In genomic region chr14:102084931-102085330, GRCh38 we compare ENCODE assay signal across 9 cellular contexts. TPM values are rescaled to one million over a fixed set of nuclear protein-coding genes. Genes with fewer than 3 reads are reported as not detected.
DNase-seq lines count a peak whose midpoint lies in the region; ATAC-seq and TF ChIP-seq lines count a peak whose summit lies in the region.
"Had no signal": no experiment of that assay in that cellular context is flagged by ENCODE, and none has a peak within 500 bp of the region (broad histone marks: within the 10 kb centered on the region; RNA-seq: fewer than 3 reads in every experiment).

No MANE protein-coding gene starts in this region.

- peak overlapping the region; percentile 83 for H3K4me3 ChIP-seq in GM23338
- H3K4me3 ChIP-seq in fibroblast of mammary gland (ENCODE audit: control insufficient read depth, low read depth, low read length) = peak overlapping the region; percentile 83
- peak overlapping the region; percentile 65 for H3K4me3 ChIP-seq in retinal pigment epithelial cell (ENCODE audit: low read length)

- H3K36me3 Mint-ChIP-seq in GM23338 (ENCODE audit: low read depth) = peaks cover 71% of the 10 kb centered on the region
- peaks cover 61% of the 10 kb centered on the region for H3K36me3 Mint-ChIP-seq in T-cell

- H4K20me1 ChIP-seq in GM23338 (replicated peaks; ENCODE audit: insufficient read depth) = peaks cover 54% of the 10 kb centered on the region

- H3K9me3 Mint-ChIP-seq in GM23338 (peaks cover 4% of the 10 kb centered on the region; the same call in 2 of the 3 replicates), T-cell (no peaks in the 10 kb centered on the region)

- H3K4me1 ChIP-seq in GM23338 (ENCODE audit: insufficient read depth) = peaks cover 46% of the 10 kb centered on the region

- TF ChIP-seq CTCF in GM23338 (conservative IDR thresholded peaks at IDR 0.05; ENCODE audit: low read depth in 2 of 2) (no peak), fibroblast of mammary gland (conservative IDR thresholded peaks at IDR 0.05; ENCODE audit: control insufficient read depth, insufficient read depth, low read depth, low read length) (no peak), retinal pigment epithelial cell (conservative IDR thresholded peaks at IDR 0.05; ENCODE audit: low read depth, low read length) (no peak)

- CTCF ChIA-PET in T-cell (lab: Charles Lee) = interaction anchor here in 1 of 2 donors (0.6 kb wide), 1 partner anchor 60 kb away, joined by 4 read pairs; no protein-coding TSS in a partner anchor

- no peak overlapping the region for H2AFZ ChIP-seq in GM23338

- H3K27me3 ChIP-seq in GM23338 (ENCODE audit: insufficient read depth) = no peaks in the 10 kb centered on the region

- no peaks in the 10 kb centered on the region for H3K9me2 ChIP-seq in GM23338 (ENCODE audit: insufficient read depth)

- peaks cover 58% of the 10 kb centered on the region for H3K36me3 ChIP-seq in GM23338 (ENCODE audit: insufficient read depth)

- POLR2A ChIA-PET in T-cell (lab: Charles Lee) = no interaction called here

- H3K27me3 Mint-ChIP-seq in GM23338 (ENCODE audit: insufficient read depth, low read depth, poor library complexity) (peaks cover 21% of the 10 kb centered on the region), T-cell (no peaks in the 10 kb centered on the region)

- peak overlapping the region; percentile 98 for H3K4me2 ChIP-seq in GM23338

- H3K4me3 Mint-ChIP-seq in GM23338 (peak overlapping the region; percentile 94), T-cell (peak overlapping the region; percentile 85 to 97 (median 94))

- H3K79me2 ChIP-seq in GM23338 (replicated peaks; ENCODE audit: insufficient read depth) = peaks cover 48% of the 10 kb centered on the region

- H3F3A ChIP-seq in GM23338 (replicated peaks; ENCODE audit: low read depth) = peaks cover 72% of the 10 kb centered on the region

- no peak overlapping the region for H3K27ac Mint-ChIP-seq in GM23338
- H3K27ac Mint-ChIP-seq in T-cell = peak overlapping the region; percentile 96 to 97

- H3K27ac ChIP-seq in GM23338 (ENCODE audit: low read depth) = peak overlapping the region; percentile 40; the same call in 1 of the 2 replicates

- peaks cover 46% of the 10 kb centered on the region for H3K4me1 Mint-ChIP-seq in GM23338
- H3K4me1 Mint-ChIP-seq in T-cell = peaks cover 70 to 79% (median 75%) of the 10 kb centered on the region in 3 donors

- no peak for DNase-seq in GM23338 (ENCODE audit: low spot score)
- DNase-seq in T-cell = no peak
- no peak for DNase-seq in fibroblast of mammary gland (ENCODE audit: low read depth)
- no peak for DNase-seq in retinal pigment epithelial cell (ENCODE audit: low read depth)
- no peak for DNase-seq in cortex of kidney (lab: John Stamatoyannopoulos, UW)
- no peak for DNase-seq in stimulated activated CD4-positive, alpha-beta T cell treated with anti-CD3 and anti-CD28 coated beads, Interleukin-4, amount 100 ng/mL, for 24 hours
- DNase-seq in DMS114 treated with DMSO at 0.1 percent for 48 hours (lab: John Stamatoyannopoulos, UW; ENCODE audit: unreplicated experiment) = no peak
- DNase-seq in HuH-7 (ENCODE audit: low spot score) = no peak
- DNase-seq: T-helper 9 cell had no signal

- ATAC-seq in GM23338 = no peak
- ATAC-seq in T-cell (replicated peaks in 1 of 4) = no peak

TF ChIP-seq in GM23338, 12 proteins besides CTCF, POLR2A, EP300 and RAD21 (continues in another document):
- TF ChIP-seq POLR2AphosphoS5 (IDR thresholded peaks at IDR 0.05; ENCODE audit: low read depth) = no peak
- no peak for TF ChIP-seq REST (IDR thresholded peaks at IDR 0.05; ENCODE audit: unreplicated experiment)
- no peak for TF ChIP-seq EZH2 (IDR thresholded peaks at IDR 0.05; ENCODE audit: low read depth, unreplicated experiment)
- no peak for TF ChIP-seq ETS1 (IDR thresholded peaks at IDR 0.05)
- no peak for TF ChIP-seq NANOG (IDR thresholded peaks at IDR 0.05; ENCODE audit: borderline replicate concordance)

RNA-seq across cellular contexts. Expression of gene HSP90AA1, which starts 1.9 kb away (rescaled TPM):
- 1,401 and 1,576 TPM in 2 replicates for total RNA-seq in GM23338 (2014; rRNA removed; shearing (Covaris generic))
- polyA plus RNA-seq in GM23338 (2016; fragmentation: Nextera tagmentation; extraction: Ambion mirVana) = 1,677 and 2,107 TPM in 2 replicates
- 100 to 1,000 TPM; 230 to 471 (median 263) TPM for total RNA-seq in T-cell

RNA-seq across cellular contexts. Expression of gene WDR20, which starts 54.8 kb away (rescaled TPM):
- total RNA-seq in GM23338 (2014; rRNA removed; shearing (Covaris generic)) = 21.0 and 24.6 TPM in 2 replicates
- 17.0 and 17.9 TPM in 2 replicates for polyA plus RNA-seq in GM23338 (2016; fragmentation: Nextera tagmentation; extraction: Ambion mirVana)
- total RNA-seq in T-cell = 10 to 100 TPM; 38.9 to 53.1 (median 49.5) TPM
